In genomic region chr7:149310113-149310836, GRCh38 we compare ENCODE assay signal across 8 cellular contexts. TPM values are rescaled to one million over a fixed set of nuclear protein-coding genes. Genes with fewer than 3 reads are reported as not detected.
DNase-seq lines count a peak whose midpoint lies in the region; ATAC-seq and TF ChIP-seq lines count a peak whose summit lies in the region.

No MANE protein-coding gene starts in this region.

- no peak overlapping the region for H3K27ac Mint-ChIP-seq in activated T-helper 1 cell treated with anti-CD3 and anti-CD28 coated beads, Interleukin-12 subunit alpha, Interleukin-12 subunit beta, Interleukin-2, Interleukin-4 antibody, amounts not matched to agents 30 ng/mL and 10 ng/mL and 1 ng/mL, durations not matched to agents 14 hours and 24 hours and 36 hours

- no peak overlapping the region for H3K4me3 ChIP-seq in fibroblast of villous mesenchyme (ENCODE audit: low read depth, low read length)

- ATAC-seq in GM18505 (IDR thresholded peaks at IDR 0.05; ENCODE audit: unreplicated experiment), result peak; percentile 75

- no peak overlapping the region for H3K4me3 Mint-ChIP-seq in activated T-helper 1 cell treated with anti-CD3 and anti-CD28 coated beads, Interleukin-12 subunit alpha, Interleukin-12 subunit beta, Interleukin-2, Interleukin-4 antibody, amounts not matched to agents 30 ng/mL and 10 ng/mL and 1 ng/mL, durations not matched to agents 14 hours and 24 hours and 36 hours

- H3K9me3 Mint-ChIP-seq in activated T-helper 1 cell treated with anti-CD3 and anti-CD28 coated beads, Interleukin-12 subunit alpha, Interleukin-12 subunit beta, Interleukin-2, Interleukin-4 antibody, amounts not matched to agents 30 ng/mL and 10 ng/mL and 1 ng/mL, durations not matched to agents 14 hours and 24 hours and 36 hours, result peaks cover 11% of the 10 kb centered on the region

- TF ChIP-seq POLR2A in GM18505 (IDR thresholded peaks at IDR 0.05; ENCODE audit: borderline replicate concordance, extremely low read depth, insufficient read depth, insufficient read length), result no peak

- intact Hi-C loops in activated T-helper 1 cell treated with anti-CD3 and anti-CD28 coated beads, Interleukin-12 subunit alpha, Interleukin-12 subunit beta, Interleukin-2, Interleukin-4 antibody, amounts not matched to agents 30 ng/mL and 10 ng/mL and 1 ng/mL, durations not matched to agents 14 hours and 24 hours and 36 hours (cut with micrococcal nuclease), result loop anchor here (1.0 to 10.0 kb wide), 2 partner anchors 48 to 185 kb away; partner anchors contain the start of genes ZNF746 and ZNF783

- H3K36me3 Mint-ChIP-seq in activated T-helper 1 cell treated with anti-CD3 and anti-CD28 coated beads, Interleukin-12 subunit alpha, Interleukin-12 subunit beta, Interleukin-2, Interleukin-4 antibody, amounts not matched to agents 30 ng/mL and 10 ng/mL and 1 ng/mL, durations not matched to agents 14 hours and 24 hours and 36 hours (ENCODE audit: low read depth), result peaks cover 2% of the 10 kb centered on the region

- TF ChIP-seq CTCF in LNCAP (IDR thresholded peaks at IDR 0.05), result peak; percentile 66
- peak; percentile 74 for TF ChIP-seq CTCF in fibroblast of villous mesenchyme (IDR thresholded peaks at IDR 0.05; ENCODE audit: insufficient read depth, low read depth, low read length)

- H3K27me3 Mint-ChIP-seq in activated T-helper 1 cell treated with anti-CD3 and anti-CD28 coated beads, Interleukin-12 subunit alpha, Interleukin-12 subunit beta, Interleukin-2, Interleukin-4 antibody, amounts not matched to agents 30 ng/mL and 10 ng/mL and 1 ng/mL, durations not matched to agents 14 hours and 24 hours and 36 hours (ENCODE audit: insufficient read depth), result peaks cover 13% of the 10 kb centered on the region

- peak; percentile 77 for DNase-seq in AG20443 (ENCODE audit: low spot score)
- DNase-seq in SW480 (ENCODE audit: low spot score), result peak; percentile 75
- peak; percentile 76 for DNase-seq in fibroblast of villous mesenchyme (ENCODE audit: low read depth)
- peak; percentile 24 for DNase-seq in pulmonary artery endothelial cell (ENCODE audit: low read depth, low spot score)
- no peak for DNase-seq in activated T-helper 1 cell treated with anti-CD3 and anti-CD28 coated beads, Interleukin-12 subunit alpha, Interleukin-12 subunit beta, Interleukin-2, Interleukin-4 antibody, amounts not matched to agents 30 ng/mL and 10 ng/mL and 1 ng/mL, durations not matched to agents 14 hours and 24 hours and 36 hours (ENCODE audit: low spot score)
- DNase-seq in activated CD4-positive, CD25-positive, alpha-beta regulatory T cell (lab: John Stamatoyannopoulos, UW), result no peak

- no peaks in the 10 kb centered on the region for H3K4me1 Mint-ChIP-seq in activated T-helper 1 cell treated with anti-CD3 and anti-CD28 coated beads, Interleukin-12 subunit alpha, Interleukin-12 subunit beta, Interleukin-2, Interleukin-4 antibody, amounts not matched to agents 30 ng/mL and 10 ng/mL and 1 ng/mL, durations not matched to agents 14 hours and 24 hours and 36 hours (ENCODE audit: low read depth)

RNA-seq across cellular contexts. Expression of gene ZNF783, which starts 48.3 kb away (rescaled TPM):
- total RNA-seq in fibroblast of villous mesenchyme (8.6 and 9.0 TPM in 2 replicates), pulmonary artery endothelial cell (3.5 and 5.6 TPM in 2 replicates)
- 24.1 and 25.6 TPM in 2 replicates for total RNA-seq in activated T-helper 1 cell treated with anti-CD3 and anti-CD28 coated beads, Interleukin-12 subunit alpha, Interleukin-12 subunit beta, Interleukin-2, Interleukin-4 antibody, amounts not matched to agents 30 ng/mL and 10 ng/mL and 1 ng/mL, durations not matched to agents 14 hours and 24 hours and 36 hours

Comparison
In these comparisons a context has a peak if more than half of its experiments do, and no peak if none do; other contexts are left out.
1. DNase-seq: peak in AG20443 (single experiment), SW480 (single experiment), fibroblast of villous mesenchyme (single experiment) and pulmonary artery endothelial cell (single experiment); none in activated T-helper 1 cell treated with anti-CD3 and anti-CD28 coated beads, Interleukin-12 subunit alpha, Interleukin-12 subunit beta, Interleukin-2, Interleukin-4 antibody, amounts not matched to agents 30 ng/mL and 10 ng/mL and 1 ng/mL, durations not matched to agents 14 hours and 24 hours and 36 hours (single experiment) and activated CD4-positive, CD25-positive, alpha-beta regulatory T cell (0 of 4).